Comparison of ENCODE assay signal across 12 cellular contexts in the genomic region with DNA sequence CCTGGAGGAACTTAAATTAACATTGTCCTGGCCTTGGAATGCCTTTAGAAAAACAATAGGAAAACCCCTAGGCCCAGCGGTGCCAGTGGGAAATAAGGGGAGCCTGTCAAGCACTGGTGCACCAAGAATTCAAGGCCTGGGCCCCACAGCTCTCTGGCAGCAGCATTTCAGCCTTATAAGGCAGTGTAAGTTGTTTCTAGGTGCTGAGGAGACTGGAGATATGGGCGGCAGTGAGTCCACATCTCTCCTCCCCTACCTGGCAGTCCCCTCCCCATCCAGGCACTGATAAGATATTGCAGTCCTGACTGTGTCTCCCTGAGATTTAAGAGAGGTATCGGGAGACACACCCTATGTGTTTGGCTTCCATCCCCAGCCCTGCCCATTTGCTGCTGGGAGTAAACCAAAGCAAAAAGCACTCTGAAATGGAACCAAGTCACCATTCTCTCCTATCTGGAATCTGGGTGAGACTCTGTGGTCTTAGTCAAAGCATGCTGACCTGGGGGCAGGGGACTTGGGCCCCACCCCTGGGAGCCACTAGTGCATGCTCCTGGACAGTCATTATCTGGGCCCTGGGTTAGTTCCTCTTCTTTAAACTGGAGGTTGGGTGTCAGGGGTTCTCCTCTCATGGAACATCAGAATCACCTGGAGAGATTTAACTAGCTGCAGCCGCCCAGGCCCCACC. TPM values are rescaled to one million over a fixed set of nuclear protein-coding genes. Genes with fewer than 3 reads are reported as not detected.
DNase-seq lines count a peak whose midpoint lies in the region; ATAC-seq and TF ChIP-seq lines count a peak whose summit lies in the region.
"Had no signal": no experiment of that assay in that cellular context is flagged by ENCODE, and none has a peak within 500 bp of the region (broad histone marks: within the 10 kb centered on the region; RNA-seq: fewer than 3 reads in every experiment).

No MANE protein-coding gene starts in this region.

- no peaks in the 10 kb centered on the region for H3K9me3 ChIP-seq in esophagus (ENCODE audit: control insufficient read depth in 2 of 2, insufficient read depth in 1 of 2, low read depth in 1 of 2, low read length in 1 of 2)
- H3K9me3 ChIP-seq in neural progenitor cell (ENCODE audit: low read depth): no peaks in the 10 kb centered on the region
- H3K9me3 ChIP-seq in OCI-LY7 (ENCODE audit: low read length): no peaks in the 10 kb centered on the region
- no peaks in the 10 kb centered on the region for H3K9me3 ChIP-seq in spleen
- H3K9me3 ChIP-seq: SK-N-SH had no signal

- H3K4me2 ChIP-seq in neural progenitor cell (no peak overlapping the region), OCI-LY7 (ENCODE audit: low read length) (no peak overlapping the region)
- H3K4me2 ChIP-seq: SK-N-SH had no signal

- peak; percentile 75 for DNase-seq in ELF-1 (ENCODE audit: low read depth, low spot score)
- peak; percentile 27 for DNase-seq in NCI-H69 (lab: John Stamatoyannopoulos, UW)
- peak; percentile 22 for DNase-seq in neural progenitor cell (ENCODE audit: low spot score)
- no peak for DNase-seq in HT-29 (ENCODE audit: low spot score)
- DNase-seq in OCI-LY7 (ENCODE audit: low spot score): no peak
- no peak for DNase-seq in spleen
- DNase-seq: activated CD4-positive, alpha-beta memory T cell treated with anti-CD3 and anti-CD28 coated beads, Interleukin-2, amount 10 ng/mL, durations not matched to agents 7 days and 5 days; activated naive CD8-positive, alpha-beta T cell treated with anti-CD3 and anti-CD28 coated beads, Interleukin-2, amount 10 ng/mL, durations not matched to agents 7 days and 5 days; CD4-positive, CD25-positive, alpha-beta regulatory T cell; SK-N-SH had no signal

- H3K4me1 ChIP-seq in esophagus (ENCODE audit: control insufficient read depth in 2 of 2, insufficient read depth in 2 of 2, low read length in 1 of 2): peaks cover 0 to 2% of the 10 kb centered on the region in 2 donors
- no peaks in the 10 kb centered on the region for H3K4me1 ChIP-seq in neural progenitor cell
- H3K4me1 ChIP-seq in OCI-LY7 (ENCODE audit: insufficient read depth, low read length, poor library complexity, severe bottlenecking): peaks cover 7% of the 10 kb centered on the region
- peaks cover 0 to 39% (median 12%) of the 10 kb centered on the region in 6 donors for H3K4me1 ChIP-seq in spleen

- H2AFZ ChIP-seq in neural progenitor cell (replicated peaks): no peak overlapping the region
- no peak overlapping the region for H2AFZ ChIP-seq in OCI-LY7 (ENCODE audit: low read length)

- no peak overlapping the region for H3K27ac Mint-ChIP-seq in neural progenitor cell
- H3K27ac Mint-ChIP-seq: activated CD4-positive, alpha-beta memory T cell treated with anti-CD3 and anti-CD28 coated beads, Interleukin-2, amount 10 ng/mL, durations not matched to agents 7 days and 5 days; activated naive CD8-positive, alpha-beta T cell treated with anti-CD3 and anti-CD28 coated beads, Interleukin-2, amount 10 ng/mL, durations not matched to agents 7 days and 5 days; CD4-positive, CD25-positive, alpha-beta regulatory T cell had no signal

- TF ChIP-seq CTCF in neural progenitor cell (IDR thresholded peaks at IDR 0.05): no peak
- no peak for TF ChIP-seq CTCF in OCI-LY7 (conservative IDR thresholded peaks at IDR 0.05; ENCODE audit: low read length)
- TF ChIP-seq CTCF in spleen (IDR thresholded peaks at IDR 0.05 in 8 of 11, conservative IDR thresholded peaks at IDR 0.05 in 3 of 11): no peak

- H3K79me2 ChIP-seq in neural progenitor cell (ENCODE audit: low read depth) (no peaks in the 10 kb centered on the region), OCI-LY7 (ENCODE audit: insufficient read depth, low read depth, low read length) (no peaks in the 10 kb centered on the region)

- H3K9ac ChIP-seq in neural progenitor cell: no peak overlapping the region
- H3K9ac ChIP-seq: SK-N-SH had no signal

- intact Hi-C loops in OCI-LY7 (cut with micrococcal nuclease; ENCODE audit: unreplicated experiment) (no loop called here), spleen (cut with DNase I; ENCODE audit: low total_unique reads) (no loop called here)

- CTCF ChIA-PET in OCI-LY7 (lab: Charles Lee; ENCODE audit: unreplicated experiment): interaction anchor here (1.2 kb wide), 1 partner anchor 10 kb away, joined by 3 read pairs; no protein-coding TSS in a partner anchor

- H3F3A ChIP-seq in neural progenitor cell (ENCODE audit: low read depth): peaks cover 6% of the 10 kb centered on the region

- H4K20me1 ChIP-seq in neural progenitor cell (ENCODE audit: low read depth): no peaks in the 10 kb centered on the region
- H4K20me1 ChIP-seq in OCI-LY7 (ENCODE audit: insufficient read depth, low read length): no peaks in the 10 kb centered on the region

- H3K36me3 Mint-ChIP-seq in neural progenitor cell: no peaks in the 10 kb centered on the region
- H3K36me3 Mint-ChIP-seq: activated naive CD8-positive, alpha-beta T cell treated with anti-CD3 and anti-CD28 coated beads, Interleukin-2, amount 10 ng/mL, durations not matched to agents 7 days and 5 days; CD4-positive, CD25-positive, alpha-beta regulatory T cell had no signal

- no peak for ATAC-seq in HG02852 (IDR thresholded peaks at IDR 0.05; ENCODE audit: unreplicated experiment)

- H3K27ac ChIP-seq in esophagus (ENCODE audit: low read depth in 2 of 2, low read length in 1 of 2) (peak overlapping the region; percentile 32 to 75), neural progenitor cell (no peak overlapping the region), OCI-LY7 (ENCODE audit: low read depth, low read length, poor library complexity, severe bottlenecking) (no peak overlapping the region), spleen (no peak overlapping the region)

- no peaks in the 10 kb centered on the region for H3K9me2 ChIP-seq in OCI-LY7 (ENCODE audit: insufficient read depth, low read length)
- H3K9me2 ChIP-seq: SK-N-SH had no signal

- H3K27me3 ChIP-seq in esophagus (ENCODE audit: control insufficient read depth in 1 of 2, insufficient read depth in 2 of 2, low read length in 2 of 2) (no peaks in the 10 kb centered on the region), neural progenitor cell (no peaks in the 10 kb centered on the region), spleen (replicated peaks in 1 of 7) (no peaks in the 10 kb centered on the region)

- TF ChIP-seq POLR2A in spleen (IDR thresholded peaks at IDR 0.05): no peak

- no peak overlapping the region for H3K4me3 Mint-ChIP-seq in neural progenitor cell
- H3K4me3 Mint-ChIP-seq: activated CD4-positive, alpha-beta memory T cell treated with anti-CD3 and anti-CD28 coated beads, Interleukin-2, amount 10 ng/mL, durations not matched to agents 7 days and 5 days; activated naive CD8-positive, alpha-beta T cell treated with anti-CD3 and anti-CD28 coated beads, Interleukin-2, amount 10 ng/mL, durations not matched to agents 7 days and 5 days; CD4-positive, CD25-positive, alpha-beta regulatory T cell had no signal

- POLR2A ChIA-PET in OCI-LY7 (lab: Charles Lee): interaction anchor here (0.6 to 0.9 kb wide), 2 partner anchors 23 to 31 kb away, joined by 3 to 5 read pairs; no protein-coding TSS in a partner anchor

- 52 to 56% methylated on average over 4 of the region's 4 CpGs for WGBS in esophagus, 2 donors
- 56 to 87% (median 79%) methylated on average over 4 of the region's 4 CpGs for WGBS in spleen, 5 donors

- H3K4me3 ChIP-seq in esophagus (ENCODE audit: low read depth in 1 of 2, low read length in 2 of 2): no peak overlapping the region
- no peak overlapping the region for H3K4me3 ChIP-seq in neural progenitor cell
- no peak overlapping the region for H3K4me3 ChIP-seq in OCI-LY7 (ENCODE audit: low read depth, low read length, poor library complexity, severe bottlenecking)
- no peak overlapping the region for H3K4me3 ChIP-seq in spleen

- H3K27me3 Mint-ChIP-seq in neural progenitor cell (ENCODE audit: insufficient read depth, low read depth): no peaks in the 10 kb centered on the region
- H3K27me3 Mint-ChIP-seq: activated CD4-positive, alpha-beta memory T cell treated with anti-CD3 and anti-CD28 coated beads, Interleukin-2, amount 10 ng/mL, durations not matched to agents 7 days and 5 days; CD4-positive, CD25-positive, alpha-beta regulatory T cell had no signal

- no peaks in the 10 kb centered on the region for H3K4me1 Mint-ChIP-seq in neural progenitor cell

- no peaks in the 10 kb centered on the region for H3K36me3 ChIP-seq in esophagus (ENCODE audit: control insufficient read depth in 2 of 2, insufficient read depth in 2 of 2, low read length in 1 of 2)
- H3K36me3 ChIP-seq in neural progenitor cell: no peaks in the 10 kb centered on the region
- H3K36me3 ChIP-seq in OCI-LY7 (ENCODE audit: insufficient read depth, low read length): no peaks in the 10 kb centered on the region
- no peaks in the 10 kb centered on the region for H3K36me3 ChIP-seq in spleen

- BruUV-seq in OCI-LY7 (replicated peaks; lab: Mats Ljungman, UMichigan): no TSS peak

- H3K9me3 Mint-ChIP-seq in neural progenitor cell: no peaks in the 10 kb centered on the region
- H3K9me3 Mint-ChIP-seq: activated CD4-positive, alpha-beta memory T cell treated with anti-CD3 and anti-CD28 coated beads, Interleukin-2, amount 10 ng/mL, durations not matched to agents 7 days and 5 days; activated naive CD8-positive, alpha-beta T cell treated with anti-CD3 and anti-CD28 coated beads, Interleukin-2, amount 10 ng/mL, durations not matched to agents 7 days and 5 days; CD4-positive, CD25-positive, alpha-beta regulatory T cell had no signal

RNA-seq across cellular contexts. Expression of gene DEGS1, which starts 30.5 kb away (rescaled TPM):
- polyA plus RNA-seq in esophagus (10 to 100 TPM; 33.1 to 42.8 TPM), spleen (10 to 100 TPM; 29.2 to 35.4 (median 33.9) TPM)
- total RNA-seq in neural progenitor cell (ENCODE audit: low replicate concordance) (47.4 and 91.2 TPM in 2 replicates), OCI-LY7 (2022) (44.4 and 53.2 TPM in 2 replicates), spleen (100 to 1,000 TPM in 1 of 7 donors, 10 to 100 TPM in 6; 48.8 to 102 (median 63.2) TPM)
- 5.8 and 9.9 TPM in 2 replicates for total RNA-seq in HT-29 (2014; rRNA removed; shearing (Covaris generic))
- 28.7 and 34.8 TPM in 2 replicates for total RNA-seq in OCI-LY7 (2014; rRNA removed; shearing (Covaris generic))

Comparison
In these comparisons a context has a peak if more than half of its experiments do, and no peak if none do; other contexts are left out.
1. DNase-seq: peak in ELF-1 (single experiment), NCI-H69 (single experiment) and neural progenitor cell (single experiment); none in HT-29 (single experiment), OCI-LY7 (single experiment) and spleen (single experiment).
2. H3K27ac ChIP-seq: peak in esophagus (2 of 2); none in neural progenitor cell (single experiment), OCI-LY7 (single experiment) and spleen (0 of 8).